ENCODE assay signal across 17 cellular contexts in the genomic region with DNA sequence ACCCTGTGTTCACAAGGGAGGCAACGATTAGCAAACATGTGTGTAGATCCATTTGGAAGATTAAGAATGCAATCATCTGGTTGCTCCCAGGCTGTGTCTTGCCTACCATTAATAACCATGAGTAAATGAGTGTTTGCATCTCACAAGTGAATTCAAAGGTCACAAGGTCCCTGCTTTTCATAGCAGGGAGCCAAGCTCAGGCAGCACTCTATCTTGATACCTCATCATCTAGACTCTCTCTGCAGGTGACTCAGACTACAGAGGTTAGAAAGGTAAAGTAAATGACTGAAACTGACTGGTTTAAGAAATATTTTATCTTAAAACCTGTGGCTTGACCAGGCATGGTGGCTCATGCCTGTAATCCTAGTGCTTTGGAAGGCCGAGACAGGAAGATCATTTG. TPM values are rescaled to one million over a fixed set of nuclear protein-coding genes. Genes with fewer than 3 reads are reported as not detected.
"Had no signal": no experiment of that assay in that cellular context is flagged by ENCODE, and none has a peak within 500 bp of the region (broad histone marks: within the 10 kb centered on the region; RNA-seq: fewer than 3 reads in every experiment).

No MANE protein-coding gene starts in this region.

- H3K9me3 ChIP-seq: gastrocnemius medialis, heart left ventricle, pancreas, uterus had no signal

- H3K4me3 ChIP-seq: gastrocnemius medialis, heart left ventricle, pancreas, uterus had no signal

- H3K4me1 ChIP-seq: heart left ventricle, pancreas, uterus had no signal

- H3K36me3 ChIP-seq: brain microvascular endothelial cell, gastrocnemius medialis, heart left ventricle, pancreas, uterus had no signal

- FAIRE-seq: pancreas had no signal

- H3K27me3 ChIP-seq: brain microvascular endothelial cell, gastrocnemius medialis, heart left ventricle, pancreas, uterus had no signal

- DNase-seq: activated CD4-positive, alpha-beta memory T cell treated with anti-CD3 and anti-CD28 coated beads, Interleukin-2, amount 10 ng/mL, durations not matched to agents 7 days and 5 days; activated CD4-positive, alpha-beta T cell treated with anti-CD3 and anti-CD28 coated beads for 36 hours; activated gamma-delta T cell treated with Interleukin-2 at 50 U/mL for 16 hours; activated T-cell treated with anti-CD3 and anti-CD28 coated beads, Interleukin-2, amount 50 U/mL, for 24 hours; brain microvascular endothelial cell; cerebellar nuclear complex; effector memory CD4-positive, alpha-beta T cell; gastrocnemius medialis; heart left ventricle; naive B cell; pancreas; stimulated activated CD4-positive, alpha-beta T cell treated with anti-CD3 and anti-CD28 coated beads, Interleukin-2, amount 100 ng/mL, for 48 hours; T-helper 2 cell; uterus had no signal

- H3K27ac ChIP-seq: brain microvascular endothelial cell, gastrocnemius medialis, heart left ventricle, pancreas, uterus had no signal

- ATAC-seq: activated CD4-positive, alpha-beta T cell treated with anti-CD3 and anti-CD28 coated beads for 36 hours; gastrocnemius medialis; left lobe of liver; pancreas; stimulated activated memory B cell treated with anti-CD40 and anti-IgM and Interleukin-4, amounts not matched to agents 10 μg/mL and 1 μg/mL and 100 μg/mL, for 72 hours had no signal

RNA-seq across cellular contexts. Expression of gene VWA3A, which starts 25.3 kb away (rescaled TPM):
- total RNA-seq: gastrocnemius medialis, lung microvascular endothelial cell had no signal

RNA-seq across cellular contexts. Expression of gene SDR42E2, which starts 44.6 kb away (rescaled TPM):
- total RNA-seq: activated CD4-positive, alpha-beta memory T cell treated with anti-CD3 and anti-CD28 coated beads, Interleukin-2, amount 10 ng/mL, durations not matched to agents 7 days and 5 days; gastrocnemius medialis; heart left ventricle; left lobe of liver; pancreas; uterus had no signal
- polyA plus RNA-seq: heart left ventricle had no signal
